12 cellular contexts compared by ENCODE assay signal in the genomic region with DNA sequence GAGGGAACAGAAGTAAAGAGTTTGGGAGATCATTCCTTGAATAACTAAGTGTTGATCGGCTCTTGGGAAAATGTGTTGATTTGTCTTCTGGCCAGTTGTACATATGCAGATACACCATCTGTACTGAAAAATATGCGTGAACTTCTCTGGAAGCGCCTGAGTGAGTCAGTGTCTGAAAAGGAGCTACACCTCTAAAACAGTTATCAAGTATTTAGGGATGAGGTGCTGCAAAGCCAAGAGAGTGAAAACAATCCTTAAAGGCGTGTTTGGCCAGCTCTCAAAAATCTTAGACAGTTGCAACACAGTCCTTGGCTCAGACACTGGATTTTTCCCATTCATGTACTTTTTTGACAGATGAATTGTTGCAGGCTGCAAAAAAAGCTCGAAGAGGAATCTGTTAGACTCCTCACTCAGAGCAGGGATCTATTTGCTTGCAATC.
DNase-seq lines count a peak whose midpoint lies in the region; ATAC-seq, FAIRE-seq and TF ChIP-seq lines count a peak whose summit lies in the region.
"Had no signal": no experiment of that assay in that cellular context is flagged by ENCODE, and none has a peak within 500 bp of the region (broad histone marks: within the 10 kb centered on the region; RNA-seq: fewer than 3 reads in every experiment).

No MANE protein-coding gene starts in this region.

- H3K27ac ChIP-seq in coronary artery (peak overlapping the region in 1 of 2 donors; percentile 52), keratinocyte (ENCODE audit: control insufficient read depth, insufficient read depth, low read length) (no peak overlapping the region), skeletal muscle tissue (ENCODE audit: low read depth, low read length) (peak overlapping the region; percentile 10)
- H3K27ac ChIP-seq: SJSA1 had no signal

- DNase-seq in GM04503 (ENCODE audit: low read depth) (peak; percentile 92), coronary artery (ENCODE audit: low spot score) (no peak), keratinocyte (ENCODE audit: low read depth, low spot score) (no peak), osteocyte (ENCODE audit: extremely low spot score, unreplicated experiment) (no peak), erythroblast (lab: John Stamatoyannopoulos, UW) (no peak)
- no peak for DNase-seq in activated CD4-positive, alpha-beta T cell treated with anti-CD3 and anti-CD28 coated beads for 36 hours
- DNase-seq: stimulated activated naive CD8-positive, alpha-beta T cell treated with anti-CD3 and anti-CD28 coated beads, Interleukin-15, Interleukin-2, amounts not matched to agents 100 U/mL and 50 U/mL, for 24 hours had no signal

- no peaks in the 10 kb centered on the region for H3K9me1 ChIP-seq in keratinocyte (ENCODE audit: control insufficient read depth, extremely low read depth, insufficient read depth, low read length)

- H3K4me3 Mint-ChIP-seq in osteocyte (ENCODE audit: unreplicated experiment), result no peak overlapping the region
- H3K4me3 Mint-ChIP-seq in activated CD4-positive, alpha-beta T cell treated with anti-CD3 and anti-CD28 coated beads for 36 hours, result no peak overlapping the region
- H3K4me3 Mint-ChIP-seq: activated T-helper 1 cell treated with anti-CD3 and anti-CD28 coated beads, Interleukin-12 subunit alpha, Interleukin-12 subunit beta, Interleukin-2, Interleukin-4 antibody, amounts not matched to agents 30 ng/mL and 10 ng/mL and 1 ng/mL, durations not matched to agents 14 hours and 24 hours and 36 hours; WTC11 had no signal

- H3K36me3 Mint-ChIP-seq in osteocyte (ENCODE audit: unreplicated experiment), result no peaks in the 10 kb centered on the region
- H3K36me3 Mint-ChIP-seq in activated CD4-positive, alpha-beta T cell treated with anti-CD3 and anti-CD28 coated beads for 36 hours (ENCODE audit: low read depth), result no peaks in the 10 kb centered on the region
- H3K36me3 Mint-ChIP-seq: WTC11 had no signal

- no peak overlapping the region for H3K27ac Mint-ChIP-seq in osteocyte (ENCODE audit: unreplicated experiment)
- H3K27ac Mint-ChIP-seq in activated CD4-positive, alpha-beta T cell treated with anti-CD3 and anti-CD28 coated beads for 36 hours, result no peak overlapping the region
- H3K27ac Mint-ChIP-seq: activated T-helper 1 cell treated with anti-CD3 and anti-CD28 coated beads, Interleukin-12 subunit alpha, Interleukin-12 subunit beta, Interleukin-2, Interleukin-4 antibody, amounts not matched to agents 30 ng/mL and 10 ng/mL and 1 ng/mL, durations not matched to agents 14 hours and 24 hours and 36 hours; WTC11 had no signal

- H3K9ac ChIP-seq in keratinocyte (ENCODE audit: control insufficient read depth, extremely low read depth, insufficient read depth, low read length) (no peak overlapping the region), skeletal muscle tissue (ENCODE audit: low read depth in 1 of 3, low read length in 3 of 3) (no peak overlapping the region)

- CTCF ChIA-PET in activated CD4-positive, alpha-beta T cell treated with anti-CD3 and anti-CD28 coated beads for 36 hours (lab: Charles Lee), result interaction anchor here (0.6 to 0.7 kb wide), 2 partner anchors 19 to 1637 kb away, joined by 3 read pairs; no protein-coding TSS in a partner anchor

- H3K79me2 ChIP-seq in keratinocyte (ENCODE audit: control insufficient read depth, insufficient read depth, low read length), result no peaks in the 10 kb centered on the region

- H3K4me3 ChIP-seq in coronary artery, result peak overlapping the region; percentile 33
- H3K4me3 ChIP-seq in keratinocyte (ENCODE audit: control insufficient read depth in 2 of 3, extremely low read depth in 1 of 3, insufficient read depth in 2 of 3, low read depth in 1 of 3, low read length in 3 of 3), result no peak overlapping the region
- H3K4me3 ChIP-seq in skeletal muscle tissue (ENCODE audit: low read length in 3 of 3), result no peak overlapping the region
- H3K4me3 ChIP-seq: SJSA1 had no signal

- no peaks in the 10 kb centered on the region for H3K4me1 Mint-ChIP-seq in osteocyte (ENCODE audit: unreplicated experiment)
- H3K4me1 Mint-ChIP-seq in activated CD4-positive, alpha-beta T cell treated with anti-CD3 and anti-CD28 coated beads for 36 hours, result no peaks in the 10 kb centered on the region
- H3K4me1 Mint-ChIP-seq: WTC11 had no signal

- no peaks in the 10 kb centered on the region for H3K4me1 ChIP-seq in keratinocyte (ENCODE audit: control insufficient read depth, extremely low read depth, insufficient read depth, low read length)
- H3K4me1 ChIP-seq in skeletal muscle tissue (ENCODE audit: control insufficient read depth in 3 of 3, insufficient read depth in 3 of 3, low read length in 3 of 3), result peaks cover 2 to 11% (median 5%) of the 10 kb centered on the region in 3 donors
- H3K4me1 ChIP-seq: SJSA1 had no signal

- H3K36me3 ChIP-seq in keratinocyte (ENCODE audit: control insufficient read depth in 2 of 2, extremely low read depth in 1 of 2, insufficient read depth in 2 of 2, low read length in 2 of 2) (no peaks in the 10 kb centered on the region), skeletal muscle tissue (ENCODE audit: control insufficient read depth in 3 of 3, insufficient read depth in 3 of 3, low read length in 3 of 3) (no peaks in the 10 kb centered on the region)
- H3K36me3 ChIP-seq: SJSA1 had no signal

- TF ChIP-seq CTCF in coronary artery (IDR thresholded peaks at IDR 0.05) (no peak), keratinocyte (optimal IDR thresholded peaks at IDR 0.05 in 1 of 3, IDR thresholded peaks at IDR 0.05 in 1 of 3, conservative IDR thresholded peaks at IDR 0.05 in 1 of 3; ENCODE audit: extremely low read depth in 1 of 3, insufficient read depth in 2 of 3, low read length in 3 of 3) (no peak), osteocyte (IDR thresholded peaks at IDR 0.05) (no peak)

- FAIRE-seq in keratinocyte (lab: Jason Lieb, UNC), result no peak

- no peaks in the 10 kb centered on the region for H3K9me3 ChIP-seq in keratinocyte (ENCODE audit: control insufficient read depth, low read depth, low read length)
- no peaks in the 10 kb centered on the region for H3K9me3 ChIP-seq in skeletal muscle tissue (ENCODE audit: control insufficient read depth in 3 of 3, low read length in 3 of 3)
- H3K9me3 ChIP-seq: SJSA1 had no signal

- ATAC-seq in HG03175 (IDR thresholded peaks at IDR 0.05; ENCODE audit: unreplicated experiment), result no peak
- no peak for ATAC-seq in activated CD4-positive, alpha-beta T cell treated with anti-CD3 and anti-CD28 coated beads for 36 hours
- ATAC-seq: stimulated activated naive CD8-positive, alpha-beta T cell treated with anti-CD3 and anti-CD28 coated beads, Interleukin-15, Interleukin-2, amounts not matched to agents 100 U/mL and 50 U/mL, for 24 hours; WTC11 had no signal

- H3K27me3 ChIP-seq in keratinocyte (ENCODE audit: control insufficient read depth, extremely low read depth, insufficient read depth, low read length) (peaks cover 4% of the 10 kb centered on the region), skeletal muscle tissue (ENCODE audit: control insufficient read depth in 3 of 3, insufficient read depth in 3 of 3, low read length in 3 of 3) (peaks cover 0 to 2% (median 0%) of the 10 kb centered on the region in 3 donors)

- intact Hi-C loops in activated CD4-positive, alpha-beta T cell treated with anti-CD3 and anti-CD28 coated beads for 36 hours (cut with DNase I, micrococcal nuclease), result no loop called here

- peaks cover 16% of the 10 kb centered on the region for H3K27me3 Mint-ChIP-seq in osteocyte (ENCODE audit: unreplicated experiment)
- H3K27me3 Mint-ChIP-seq in activated CD4-positive, alpha-beta T cell treated with anti-CD3 and anti-CD28 coated beads for 36 hours, result peaks cover 31% of the 10 kb centered on the region

- no peak overlapping the region for H2AFZ ChIP-seq in keratinocyte (ENCODE audit: control insufficient read depth, low read length)

- no peak for TF ChIP-seq POLR2A in erythroblast (IDR thresholded peaks at IDR 0.05; ENCODE audit: low read length)

- H3K9me3 Mint-ChIP-seq in osteocyte (ENCODE audit: unreplicated experiment), result no peaks in the 10 kb centered on the region
- no peaks in the 10 kb centered on the region for H3K9me3 Mint-ChIP-seq in activated CD4-positive, alpha-beta T cell treated with anti-CD3 and anti-CD28 coated beads for 36 hours (ENCODE audit: low read depth)
- H3K9me3 Mint-ChIP-seq: activated T-helper 1 cell treated with anti-CD3 and anti-CD28 coated beads, Interleukin-12 subunit alpha, Interleukin-12 subunit beta, Interleukin-2, Interleukin-4 antibody, amounts not matched to agents 30 ng/mL and 10 ng/mL and 1 ng/mL, durations not matched to agents 14 hours and 24 hours and 36 hours; WTC11 had no signal

- dilution Hi-C loops in keratinocyte (cut with MboI; ENCODE audit: extremely low pct_ligation_motif_present, low sequenced_read_pairs), result no loop called here

- H4K20me1 ChIP-seq in keratinocyte (ENCODE audit: control insufficient read depth, extremely low read depth, insufficient read depth, low read length), result no peaks in the 10 kb centered on the region

- POLR2A ChIA-PET in activated CD4-positive, alpha-beta T cell treated with anti-CD3 and anti-CD28 coated beads for 36 hours (lab: Charles Lee), result no interaction called here

- peak overlapping the region; percentile 9 for H3K4me2 ChIP-seq in keratinocyte (ENCODE audit: control insufficient read depth, extremely low read depth, insufficient read depth, low read depth, low read length)
